In the genomic region with DNA sequence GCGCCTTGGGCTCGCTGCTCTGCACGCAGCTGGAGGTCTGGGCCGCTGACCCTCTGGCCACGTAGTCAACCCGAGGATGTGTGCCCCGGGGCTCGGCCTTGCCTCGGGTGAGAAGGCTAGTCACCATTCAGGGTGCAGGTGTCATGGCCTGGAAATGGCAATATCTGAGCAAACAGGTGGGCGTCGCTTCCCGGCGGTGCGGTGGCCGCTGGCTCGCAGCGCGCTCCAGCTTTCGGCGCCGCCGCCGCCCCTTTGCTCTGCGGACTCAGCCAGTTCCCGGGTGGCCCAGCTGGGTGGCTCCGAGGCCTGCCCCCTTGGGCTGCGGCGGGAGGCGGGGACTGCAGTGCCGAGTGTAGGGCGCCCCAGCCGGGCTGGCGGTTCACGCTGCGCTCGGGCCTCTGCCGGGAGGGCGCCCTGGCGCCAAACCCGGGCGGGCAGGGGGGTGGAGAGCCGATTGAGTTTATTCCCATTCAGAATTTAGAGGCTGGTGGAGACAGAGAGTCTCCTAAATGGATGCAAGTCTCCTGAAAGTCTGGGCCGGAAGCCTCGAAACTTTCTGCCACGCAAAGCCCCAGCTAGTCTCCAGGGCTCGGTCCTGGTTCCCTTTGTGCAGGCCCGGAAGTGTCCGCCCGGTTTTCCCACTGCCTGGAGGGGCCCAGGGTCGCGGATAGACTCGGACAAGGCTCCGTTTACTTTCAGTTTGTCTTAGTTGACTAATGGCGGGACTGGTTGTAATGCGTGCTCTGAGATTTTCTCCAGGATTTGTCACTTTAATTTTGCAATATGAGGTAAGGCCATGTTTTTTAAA, we compare ENCODE assay signal across 9 cellular contexts. TPM values are rescaled to one million over a fixed set of nuclear protein-coding genes. Genes with fewer than 3 reads are reported as not detected.
DNase-seq lines count a peak whose midpoint lies in the region; ATAC-seq, FAIRE-seq and TF ChIP-seq lines count a peak whose summit lies in the region.
"Had no signal": no experiment of that assay in that cellular context is flagged by ENCODE, and none has a peak within 500 bp of the region (broad histone marks: within the 10 kb centered on the region; RNA-seq: fewer than 3 reads in every experiment).

No MANE protein-coding gene starts in this region.

- peak in 2 of 3 experiments; percentile 18 to 39 for TF ChIP-seq CTCF in keratinocyte (optimal IDR thresholded peaks at IDR 0.05 in 1 of 3, IDR thresholded peaks at IDR 0.05 in 1 of 3, conservative IDR thresholded peaks at IDR 0.05 in 1 of 3; ENCODE audit: extremely low read depth in 1 of 3, insufficient read depth in 2 of 3, low read length in 3 of 3)

- H3K4me2 ChIP-seq in keratinocyte (ENCODE audit: control insufficient read depth, extremely low read depth, insufficient read depth, low read depth, low read length): peak overlapping the region; percentile 96

- H3K9ac ChIP-seq in keratinocyte (ENCODE audit: control insufficient read depth, extremely low read depth, insufficient read depth, low read length) (peak overlapping the region; percentile 92), subcutaneous abdominal adipose tissue (ENCODE audit: low read length in 5 of 5) (peak overlapping the region in 4 of 5 donors; percentile 10 to 50 (median 24))

- peak; percentile 73 for FAIRE-seq in keratinocyte (lab: Jason Lieb, UNC)
- FAIRE-seq: TTC549 had no signal

- ATAC-seq in GM19397 (IDR thresholded peaks at IDR 0.05; ENCODE audit: unreplicated experiment) (peak; percentile 63), HG03558 (IDR thresholded peaks at IDR 0.05; ENCODE audit: extremely low read depth, unreplicated experiment) (peak; percentile 40), HG03108 (IDR thresholded peaks at IDR 0.05; ENCODE audit: unreplicated experiment) (no peak)

- H3K27me3 ChIP-seq in keratinocyte (ENCODE audit: control insufficient read depth, extremely low read depth, insufficient read depth, low read length) (no peaks in the 10 kb centered on the region), subcutaneous abdominal adipose tissue (ENCODE audit: control insufficient read depth in 5 of 5, insufficient read depth in 4 of 5, low read length in 5 of 5) (peaks cover 31 to 46% (median 39%) of the 10 kb centered on the region in 5 donors)

- DNase-seq in COLO668 (lab: John Stamatoyannopoulos, UW; ENCODE audit: unreplicated experiment): peak; percentile 78
- peak; percentile 54 for DNase-seq in astrocyte of the hippocampus (ENCODE audit: low read depth, low spot score)
- no peak for DNase-seq in keratinocyte (ENCODE audit: low read depth, low spot score)
- DNase-seq in DMS79 (lab: John Stamatoyannopoulos, UW): no peak

- H3K9me1 ChIP-seq in keratinocyte (ENCODE audit: control insufficient read depth, extremely low read depth, insufficient read depth, low read length): no peaks in the 10 kb centered on the region

- H3K79me2 ChIP-seq in keratinocyte (ENCODE audit: control insufficient read depth, insufficient read depth, low read length): no peaks in the 10 kb centered on the region

- peak overlapping the region; percentile 39 to 83 (median 77) for H3K4me3 ChIP-seq in keratinocyte (ENCODE audit: control insufficient read depth in 2 of 3, extremely low read depth in 1 of 3, insufficient read depth in 2 of 3, low read depth in 1 of 3, low read length in 3 of 3)
- H3K4me3 ChIP-seq in subcutaneous abdominal adipose tissue (ENCODE audit: low read depth in 1 of 5, low read length in 5 of 5): peak overlapping the region; percentile 65 to 83 (median 71)

- H3K36me3 ChIP-seq in keratinocyte (ENCODE audit: control insufficient read depth in 2 of 2, extremely low read depth in 1 of 2, insufficient read depth in 2 of 2, low read length in 2 of 2): no peaks in the 10 kb centered on the region
- no peaks in the 10 kb centered on the region for H3K36me3 ChIP-seq in subcutaneous abdominal adipose tissue (ENCODE audit: control insufficient read depth in 5 of 5, insufficient read depth in 5 of 5, low read length in 5 of 5)

- H4K20me1 ChIP-seq in keratinocyte (ENCODE audit: control insufficient read depth, extremely low read depth, insufficient read depth, low read length): no peaks in the 10 kb centered on the region

- dilution Hi-C loops in keratinocyte (cut with MboI; ENCODE audit: extremely low pct_ligation_motif_present, low sequenced_read_pairs): no loop called here

- H3K4me1 ChIP-seq in keratinocyte (ENCODE audit: control insufficient read depth, extremely low read depth, insufficient read depth, low read length) (peaks cover 52% of the 10 kb centered on the region), subcutaneous abdominal adipose tissue (ENCODE audit: control insufficient read depth in 5 of 5, insufficient read depth in 5 of 5, low read length in 5 of 5) (peaks cover 0 to 26% (median 22%) of the 10 kb centered on the region in 5 donors)

- H3K9me3 ChIP-seq in keratinocyte (ENCODE audit: control insufficient read depth, low read depth, low read length): no peaks in the 10 kb centered on the region
- peaks cover 0 to 3% (median 0%) of the 10 kb centered on the region in 5 donors for H3K9me3 ChIP-seq in subcutaneous abdominal adipose tissue (ENCODE audit: control insufficient read depth in 5 of 5, low read length in 5 of 5)

- H2AFZ ChIP-seq in keratinocyte (ENCODE audit: control insufficient read depth, low read length): peak overlapping the region; percentile 84

- H3K27ac ChIP-seq in keratinocyte (ENCODE audit: control insufficient read depth, insufficient read depth, low read length) (peak overlapping the region; percentile 94), subcutaneous abdominal adipose tissue (ENCODE audit: low read depth, low read length) (no peak overlapping the region)

RNA-seq across cellular contexts. Expression of gene TFAP2A, which starts 11.3 kb away (rescaled TPM):
- polyA plus RNA-seq in keratinocyte: 25.5 to 30.2 TPM (median 27.7 TPM) in 3 replicates
- polyA plus RNA-seq in keratinocyte (2011; ENCODE audit: low read depth): 88.1 TPM
- polyA plus RNA-seq in keratinocyte (2011; cell fraction: cytosol; rRNA removed): 28.5 and 39.0 TPM in 2 replicates
- polyA plus RNA-seq in keratinocyte (2011; cell fraction: nucleus; rRNA removed): 104 and 128 TPM in 2 replicates
- 64.1 and 117 TPM in 2 replicates for polyA plus RNA-seq in keratinocyte (2012; ENCODE audit: low replicate concordance)
- 26.9 to 42.3 TPM (median 32.3 TPM) in 3 replicates for polyA minus RNA-seq in keratinocyte
- polyA minus RNA-seq in keratinocyte (2011; cell fraction: cytosol; rRNA and poly(A)+ RNA removed): 55.2 TPM
- 65.1 and 87.0 TPM in 2 replicates for polyA minus RNA-seq in keratinocyte (2011; cell fraction: nucleus; rRNA and poly(A)+ RNA removed)

Comparison
In these comparisons a context has a peak if more than half of its experiments do, and no peak if none do; other contexts are left out.
1. DNase-seq: peak in COLO668 (single experiment) and astrocyte of the hippocampus (single experiment); none in keratinocyte (single experiment) and DMS79 (single experiment).